ENCODE assay signal across 1 cellular context in the genomic region with DNA sequence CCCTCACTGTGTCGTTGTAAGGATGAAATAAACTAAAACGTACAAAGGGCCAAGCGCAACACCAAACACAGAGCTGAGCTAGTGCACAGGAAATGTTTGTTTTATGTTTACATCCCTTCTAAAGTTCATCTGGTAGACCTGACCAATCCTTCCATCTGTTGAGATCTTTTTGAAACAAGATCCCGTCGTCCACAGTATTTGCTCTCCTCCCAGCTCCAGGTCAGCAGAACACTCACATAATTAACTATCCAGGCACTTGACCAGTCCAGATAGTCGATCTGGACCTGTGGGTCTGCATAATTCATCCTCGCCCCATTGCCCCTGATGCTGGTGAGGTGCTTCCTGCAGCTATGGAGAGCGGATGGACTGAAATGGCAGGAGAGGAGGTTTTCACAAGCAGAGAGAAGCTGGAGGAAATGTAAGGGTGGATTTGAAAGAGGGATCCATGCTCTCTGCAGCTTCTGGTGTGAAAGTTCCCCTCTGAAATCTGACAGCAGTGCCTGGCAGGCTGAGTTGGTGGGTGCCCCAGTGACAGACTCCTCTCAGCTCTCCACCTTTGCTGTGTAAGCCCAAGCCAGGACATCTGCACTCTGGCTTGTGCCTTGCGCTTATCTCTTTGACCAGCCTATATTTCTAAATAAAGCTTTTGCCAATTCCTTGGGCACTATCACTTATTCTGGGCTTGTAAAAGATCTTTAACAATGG.
TF ChIP-seq lines count a peak whose summit lies in the region.

No MANE protein-coding gene starts in this region.

TF ChIP-seq in HepG2, 621 proteins besides CTCF, POLR2A, EP300 and RAD21 (continued from another document and continues in another):
- TF ChIP-seq, protein P1, sequence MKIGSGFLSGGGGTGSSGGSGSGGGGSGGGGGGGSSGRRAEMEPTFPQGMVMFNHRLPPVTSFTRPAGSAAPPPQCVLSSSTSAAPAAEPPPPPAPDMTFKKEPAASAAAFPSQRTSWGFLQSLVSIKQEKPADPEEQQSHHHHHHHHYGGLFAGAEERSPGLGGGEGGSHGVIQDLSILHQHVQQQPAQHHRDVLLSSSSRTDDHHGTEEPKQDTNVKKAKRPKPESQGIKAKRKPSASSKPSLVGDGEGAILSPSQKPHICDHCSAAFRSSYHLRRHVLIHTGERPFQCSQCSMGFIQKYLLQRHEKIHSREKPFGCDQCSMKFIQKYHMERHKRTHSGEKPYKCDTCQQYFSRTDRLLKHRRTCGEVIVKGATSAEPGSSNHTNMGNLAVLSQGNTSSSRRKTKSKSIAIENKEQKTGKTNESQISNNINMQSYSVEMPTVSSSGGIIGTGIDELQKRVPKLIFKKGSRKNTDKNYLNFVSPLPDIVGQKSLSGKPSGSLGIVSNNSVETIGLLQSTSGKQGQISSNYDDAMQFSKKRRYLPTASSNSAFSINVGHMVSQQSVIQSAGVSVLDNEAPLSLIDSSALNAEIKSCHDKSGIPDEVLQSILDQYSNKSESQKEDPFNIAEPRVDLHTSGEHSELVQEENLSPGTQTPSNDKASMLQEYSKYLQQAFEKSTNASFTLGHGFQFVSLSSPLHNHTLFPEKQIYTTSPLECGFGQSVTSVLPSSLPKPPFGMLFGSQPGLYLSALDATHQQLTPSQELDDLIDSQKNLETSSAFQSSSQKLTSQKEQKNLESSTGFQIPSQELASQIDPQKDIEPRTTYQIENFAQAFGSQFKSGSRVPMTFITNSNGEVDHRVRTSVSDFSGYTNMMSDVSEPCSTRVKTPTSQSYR (CRISPR knock-in tag; IDR thresholded peaks at IDR 0.05; ENCODE audit: borderline replicate concordance) = no peak
- TF ChIP-seq, protein P2, sequence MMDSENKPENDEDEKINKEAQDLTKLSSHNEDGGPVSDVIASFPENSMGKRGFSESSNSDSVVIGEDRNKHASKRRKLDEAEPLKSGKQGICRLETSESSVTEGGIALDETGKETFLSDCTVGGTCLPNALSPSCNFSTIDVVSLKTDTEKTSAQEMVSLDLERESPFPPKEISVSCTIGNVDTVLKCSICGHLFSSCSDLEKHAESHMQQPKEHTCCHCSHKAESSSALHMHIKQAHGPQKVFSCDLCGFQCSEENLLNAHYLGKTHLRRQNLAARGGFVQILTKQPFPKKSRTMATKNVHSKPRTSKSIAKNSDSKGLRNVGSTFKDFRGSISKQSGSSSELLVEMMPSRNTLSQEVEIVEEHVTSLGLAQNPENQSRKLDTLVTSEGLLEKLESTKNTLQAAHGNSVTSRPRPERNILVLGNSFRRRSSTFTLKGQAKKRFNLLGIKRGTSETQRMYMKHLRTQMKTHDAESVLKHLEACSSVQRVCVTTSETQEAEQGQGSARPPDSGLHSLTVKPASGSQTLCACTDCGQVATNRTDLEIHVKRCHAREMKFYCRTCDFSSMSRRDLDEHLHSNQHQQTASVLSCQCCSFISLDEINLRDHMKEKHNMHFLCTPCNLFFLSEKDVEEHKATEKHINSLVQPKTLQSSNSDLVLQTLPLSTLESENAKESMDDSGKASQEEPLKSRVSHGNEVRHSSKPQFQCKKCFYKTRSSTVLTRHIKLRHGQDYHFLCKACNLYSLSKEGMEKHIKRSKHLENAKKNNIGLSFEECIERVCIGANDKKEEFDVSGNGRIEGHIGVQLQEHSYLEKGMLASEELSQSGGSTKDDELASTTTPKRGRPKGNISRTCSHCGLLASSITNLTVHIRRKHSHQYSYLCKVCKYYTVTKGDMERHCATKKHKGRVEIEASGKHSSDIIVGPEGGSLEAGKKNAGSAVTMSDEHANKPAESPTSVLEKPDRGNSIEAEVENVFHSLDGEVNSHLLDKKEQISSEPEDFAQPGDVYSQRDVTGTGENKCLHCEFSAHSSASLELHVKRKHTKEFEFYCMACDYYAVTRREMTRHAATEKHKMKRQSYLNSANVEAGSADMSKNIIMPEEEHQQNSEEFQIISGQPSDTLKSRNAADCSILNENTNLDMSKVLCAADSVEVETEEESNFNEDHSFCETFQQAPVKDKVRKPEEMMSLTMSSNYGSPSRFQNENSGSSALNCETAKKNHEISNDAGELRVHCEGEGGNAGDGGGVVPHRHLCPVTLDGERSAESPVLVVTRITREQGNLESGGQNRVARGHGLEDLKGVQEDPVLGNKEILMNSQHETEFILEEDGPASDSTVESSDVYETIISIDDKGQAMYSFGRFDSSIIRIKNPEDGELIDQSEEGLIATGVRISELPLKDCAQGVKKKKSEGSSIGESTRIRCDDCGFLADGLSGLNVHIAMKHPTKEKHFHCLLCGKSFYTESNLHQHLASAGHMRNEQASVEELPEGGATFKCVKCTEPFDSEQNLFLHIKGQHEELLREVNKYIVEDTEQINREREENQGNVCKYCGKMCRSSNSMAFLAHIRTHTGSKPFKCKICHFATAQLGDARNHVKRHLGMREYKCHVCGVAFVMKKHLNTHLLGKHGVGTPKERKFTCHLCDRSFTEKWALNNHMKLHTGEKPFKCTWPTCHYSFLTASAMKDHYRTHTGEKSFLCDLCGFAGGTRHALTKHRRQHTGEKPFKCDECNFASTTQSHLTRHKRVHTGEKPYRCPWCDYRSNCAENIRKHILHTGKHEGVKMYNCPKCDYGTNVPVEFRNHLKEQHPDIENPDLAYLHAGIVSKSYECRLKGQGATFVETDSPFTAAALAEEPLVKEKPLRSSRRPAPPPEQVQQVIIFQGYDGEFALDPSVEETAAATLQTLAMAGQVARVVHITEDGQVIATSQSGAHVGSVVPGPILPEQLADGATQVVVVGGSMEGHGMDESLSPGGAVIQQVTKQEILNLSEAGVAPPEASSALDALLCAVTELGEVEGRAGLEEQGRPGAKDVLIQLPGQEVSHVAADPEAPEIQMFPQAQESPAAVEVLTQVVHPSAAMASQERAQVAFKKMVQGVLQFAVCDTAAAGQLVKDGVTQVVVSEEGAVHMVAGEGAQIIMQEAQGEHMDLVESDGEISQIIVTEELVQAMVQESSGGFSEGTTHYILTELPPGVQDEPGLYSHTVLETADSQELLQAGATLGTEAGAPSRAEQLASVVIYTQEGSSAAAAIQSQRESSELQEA (CRISPR knock-in tag; IDR thresholded peaks at IDR 0.05; ENCODE audit: not compliant biosample characterization) = no peak
- TF ChIP-seq SAFB2 (CRISPR knock-in tag; IDR thresholded peaks at IDR 0.05; ENCODE audit: borderline replicate concordance, low read depth) (no peak), FOXM1 (CRISPR knock-in tag; IDR thresholded peaks at IDR 0.05) (no peak), ZNF3 (CRISPR knock-in tag; IDR thresholded peaks at IDR 0.05) (0 out of 2 replicates have a peak, but pooled peaks have one; percentile 64), SOX6 (IDR thresholded peaks at IDR 0.05) (no peak), SOX6 (CRISPR knock-in tag; IDR thresholded peaks at IDR 0.05) (peak; percentile 76), ATM (IDR thresholded peaks at IDR 0.05; ENCODE audit: borderline replicate concordance) (no peak), HOXA7 (CRISPR knock-in tag; IDR thresholded peaks at IDR 0.05) (no peak), ZNF256 (CRISPR knock-in tag; conservative IDR thresholded peaks at IDR 0.05) (no peak), NR2F1 (CRISPR knock-in tag; IDR thresholded peaks at IDR 0.05) (no peak), CCDC6 (CRISPR knock-in tag; IDR thresholded peaks at IDR 0.05) (no peak; the same call in 1 of the 2 replicates), PAF1 (CRISPR knock-in tag; IDR thresholded peaks at IDR 0.05) (no peak), NBN (conservative IDR thresholded peaks at IDR 0.05) (no peak), ZNF12 (CRISPR knock-in tag; IDR thresholded peaks at IDR 0.05) (0 out of 2 replicates have a peak, but pooled peaks have one; percentile 46), ZNF10 (CRISPR knock-in tag; IDR thresholded peaks at IDR 0.05; ENCODE audit: borderline replicate concordance, low read depth) (no peak), U2AF2 (IDR thresholded peaks at IDR 0.05; ENCODE audit: low read depth, low read length) (no peak), POLR2AphosphoS5 (IDR thresholded peaks at IDR 0.05; ENCODE audit: low read depth, low read length) (peak; percentile 24; the same call in 1 of the 2 replicates), SALL2 (CRISPR knock-in tag; IDR thresholded peaks at IDR 0.05) (no peak; the same call in 1 of the 2 replicates), ZNF224 (CRISPR knock-in tag; IDR thresholded peaks at IDR 0.05) (no peak), ZNF747 (CRISPR knock-in tag; IDR thresholded peaks at IDR 0.05; ENCODE audit: borderline replicate concordance) (0 out of 2 replicates have a peak, but pooled peaks have one; percentile 27), GFI1 (CRISPR knock-in tag; IDR thresholded peaks at IDR 0.05; ENCODE audit: borderline replicate concordance) (0 out of 2 replicates have a peak, but pooled peaks have one; percentile 50), CEBPG (CRISPR knock-in tag; IDR thresholded peaks at IDR 0.05) (peak; percentile 28; the same call in 1 of the 2 replicates), ZNF17 (CRISPR knock-in tag; IDR thresholded peaks at IDR 0.05) (no peak), KDM3A (CRISPR knock-in tag; IDR thresholded peaks at IDR 0.05; ENCODE audit: low read depth) (no peak), ZBTB20 (CRISPR knock-in tag; IDR thresholded peaks at IDR 0.05; ENCODE audit: borderline replicate concordance, low read depth) (0 out of 2 replicates have a peak, but pooled peaks have one; percentile 25), ZNF430 (CRISPR knock-in tag; IDR thresholded peaks at IDR 0.05) (0 out of 2 replicates have a peak, but pooled peaks have one; percentile 38), HOXA5 (CRISPR knock-in tag; IDR thresholded peaks at IDR 0.05) (peak; percentile 64; the same call in 1 of the 2 replicates), KLF6 (CRISPR knock-in tag; IDR thresholded peaks at IDR 0.05) (0 out of 2 replicates have a peak, but pooled peaks have one; percentile 36), ZFP36 (IDR thresholded peaks at IDR 0.05; ENCODE audit: borderline replicate concordance, low read depth, low read length, partially characterized antibody) (no peak), ZNF773 (CRISPR knock-in tag; IDR thresholded peaks at IDR 0.05; ENCODE audit: borderline replicate concordance) (no peak), GABPB1 (CRISPR knock-in tag; IDR thresholded peaks at IDR 0.05) (0 out of 2 replicates have a peak, but pooled peaks have one; percentile 0), ZKSCAN8 (CRISPR knock-in tag; IDR thresholded peaks at IDR 0.05; ENCODE audit: borderline replicate concordance) (0 out of 2 replicates have a peak, but pooled peaks have one; percentile 46)
- TF ChIP-seq, protein P3, sequence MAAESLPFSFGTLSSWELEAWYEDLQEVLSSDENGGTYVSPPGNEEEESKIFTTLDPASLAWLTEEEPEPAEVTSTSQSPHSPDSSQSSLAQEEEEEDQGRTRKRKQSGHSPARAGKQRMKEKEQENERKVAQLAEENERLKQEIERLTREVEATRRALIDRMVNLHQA (CRISPR knock-in tag; IDR thresholded peaks at IDR 0.05) = no peak
- TF ChIP-seq, protein P4, sequence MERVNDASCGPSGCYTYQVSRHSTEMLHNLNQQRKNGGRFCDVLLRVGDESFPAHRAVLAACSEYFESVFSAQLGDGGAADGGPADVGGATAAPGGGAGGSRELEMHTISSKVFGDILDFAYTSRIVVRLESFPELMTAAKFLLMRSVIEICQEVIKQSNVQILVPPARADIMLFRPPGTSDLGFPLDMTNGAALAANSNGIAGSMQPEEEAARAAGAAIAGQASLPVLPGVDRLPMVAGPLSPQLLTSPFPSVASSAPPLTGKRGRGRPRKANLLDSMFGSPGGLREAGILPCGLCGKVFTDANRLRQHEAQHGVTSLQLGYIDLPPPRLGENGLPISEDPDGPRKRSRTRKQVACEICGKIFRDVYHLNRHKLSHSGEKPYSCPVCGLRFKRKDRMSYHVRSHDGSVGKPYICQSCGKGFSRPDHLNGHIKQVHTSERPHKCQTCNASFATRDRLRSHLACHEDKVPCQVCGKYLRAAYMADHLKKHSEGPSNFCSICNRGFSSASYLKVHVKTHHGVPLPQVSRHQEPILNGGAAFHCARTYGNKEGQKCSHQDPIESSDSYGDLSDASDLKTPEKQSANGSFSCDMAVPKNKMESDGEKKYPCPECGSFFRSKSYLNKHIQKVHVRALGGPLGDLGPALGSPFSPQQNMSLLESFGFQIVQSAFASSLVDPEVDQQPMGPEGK (CRISPR knock-in tag; IDR thresholded peaks at IDR 0.05) = no peak
- TF ChIP-seq, protein P5, sequence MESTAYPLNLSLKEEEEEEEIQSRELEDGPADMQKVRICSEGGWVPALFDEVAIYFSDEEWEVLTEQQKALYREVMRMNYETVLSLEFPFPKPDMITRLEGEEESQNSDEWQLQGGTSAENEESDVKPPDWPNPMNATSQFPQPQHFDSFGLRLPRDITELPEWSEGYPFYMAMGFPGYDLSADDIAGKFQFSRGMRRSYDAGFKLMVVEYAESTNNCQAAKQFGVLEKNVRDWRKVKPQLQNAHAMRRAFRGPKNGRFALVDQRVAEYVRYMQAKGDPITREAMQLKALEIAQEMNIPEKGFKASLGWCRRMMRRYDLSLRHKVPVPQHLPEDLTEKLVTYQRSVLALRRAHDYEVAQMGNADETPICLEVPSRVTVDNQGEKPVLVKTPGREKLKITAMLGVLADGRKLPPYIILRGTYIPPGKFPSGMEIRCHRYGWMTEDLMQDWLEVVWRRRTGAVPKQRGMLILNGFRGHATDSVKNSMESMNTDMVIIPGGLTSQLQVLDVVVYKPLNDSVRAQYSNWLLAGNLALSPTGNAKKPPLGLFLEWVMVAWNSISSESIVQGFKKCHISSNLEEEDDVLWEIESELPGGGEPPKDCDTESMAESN (CRISPR knock-in tag; conservative IDR thresholded peaks at IDR 0.05) = peak; percentile 44; the same call in 1 of the 2 replicates
- TF ChIP-seq, protein P6, sequence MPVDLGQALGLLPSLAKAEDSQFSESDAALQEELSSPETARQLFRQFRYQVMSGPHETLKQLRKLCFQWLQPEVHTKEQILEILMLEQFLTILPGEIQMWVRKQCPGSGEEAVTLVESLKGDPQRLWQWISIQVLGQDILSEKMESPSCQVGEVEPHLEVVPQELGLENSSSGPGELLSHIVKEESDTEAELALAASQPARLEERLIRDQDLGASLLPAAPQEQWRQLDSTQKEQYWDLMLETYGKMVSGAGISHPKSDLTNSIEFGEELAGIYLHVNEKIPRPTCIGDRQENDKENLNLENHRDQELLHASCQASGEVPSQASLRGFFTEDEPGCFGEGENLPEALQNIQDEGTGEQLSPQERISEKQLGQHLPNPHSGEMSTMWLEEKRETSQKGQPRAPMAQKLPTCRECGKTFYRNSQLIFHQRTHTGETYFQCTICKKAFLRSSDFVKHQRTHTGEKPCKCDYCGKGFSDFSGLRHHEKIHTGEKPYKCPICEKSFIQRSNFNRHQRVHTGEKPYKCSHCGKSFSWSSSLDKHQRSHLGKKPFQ (CRISPR knock-in tag; IDR thresholded peaks at IDR 0.05; ENCODE audit: insufficient replicate concordance) = no peak
- TF ChIP-seq, protein P7, sequence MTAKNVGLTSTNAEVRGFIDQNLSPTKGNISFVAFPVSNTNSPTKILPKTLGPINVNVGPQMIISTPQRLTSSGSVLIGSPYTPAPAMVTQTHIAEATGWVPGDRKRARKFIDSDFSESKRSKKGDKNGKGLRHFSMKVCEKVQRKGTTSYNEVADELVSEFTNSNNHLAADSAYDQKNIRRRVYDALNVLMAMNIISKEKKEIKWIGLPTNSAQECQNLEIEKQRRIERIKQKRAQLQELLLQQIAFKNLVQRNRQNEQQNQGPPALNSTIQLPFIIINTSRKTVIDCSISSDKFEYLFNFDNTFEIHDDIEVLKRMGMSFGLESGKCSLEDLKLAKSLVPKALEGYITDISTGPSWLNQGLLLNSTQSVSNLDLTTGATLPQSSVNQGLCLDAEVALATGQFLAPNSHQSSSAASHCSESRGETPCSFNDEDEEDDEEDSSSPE (CRISPR knock-in tag; IDR thresholded peaks at IDR 0.05) = peak; percentile 33; the same call in 1 of the 2 replicates
- TF ChIP-seq, protein P8, sequence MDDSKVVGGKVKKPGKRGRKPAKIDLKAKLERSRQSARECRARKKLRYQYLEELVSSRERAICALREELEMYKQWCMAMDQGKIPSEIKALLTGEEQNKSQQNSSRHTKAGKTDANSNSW (CRISPR knock-in tag; IDR thresholded peaks at IDR 0.05; ENCODE audit: borderline replicate concordance) = no peak
